16 cellular contexts compared by ENCODE assay signal in the genomic region with DNA sequence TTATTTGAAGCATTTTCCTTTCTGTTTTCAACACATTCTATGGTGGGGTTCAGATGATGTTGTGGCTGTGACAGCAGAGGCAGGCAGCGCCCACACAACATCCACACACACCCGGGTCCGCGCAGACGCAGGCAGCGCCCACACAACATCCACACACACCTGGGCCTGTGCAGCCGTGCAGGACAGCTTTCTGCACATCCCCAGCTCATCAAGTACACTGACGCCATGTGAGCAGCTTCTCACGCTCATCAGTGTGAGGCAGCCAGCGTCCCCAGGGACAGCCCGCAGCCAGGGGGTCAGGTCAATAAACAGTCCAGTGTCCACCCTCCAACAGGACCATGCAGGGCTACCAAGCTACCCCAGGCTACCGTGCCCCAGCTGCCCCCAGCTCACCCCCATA.
"Had no signal": no experiment of that assay in that cellular context is flagged by ENCODE, and none has a peak within 500 bp of the region (broad histone marks: within the 10 kb centered on the region; RNA-seq: fewer than 3 reads in every experiment).

No MANE protein-coding gene starts in this region.

- H3K4me3 ChIP-seq: coronary artery, heart left ventricle, lower lobe of right lung, psoas muscle, sigmoid colon, skin epidermis had no signal

- H3K36me3 ChIP-seq: heart left ventricle, lower lobe of right lung, sigmoid colon had no signal

- DNase-seq: effector CD8-positive, alpha-beta T cell; heart left ventricle; hippocampal formation; lower lobe of right lung; mesenchymal stem cell; naive B cell; psoas muscle; retina; sigmoid colon; stimulated activated CD4-positive, alpha-beta T cell treated with anti-CD3 and anti-CD28 coated beads, Interleukin-12 subunit alpha, Interleukin-12 subunit beta, amount 100 ng/mL, for 4 hours; stimulated activated naive CD4-positive, alpha-beta T cell; trophoblast cell had no signal

- H3K4me3 Mint-ChIP-seq: naive B cell, nephron had no signal

- H3K27ac Mint-ChIP-seq: naive B cell, nephron had no signal

- H3K27ac ChIP-seq: coronary artery, heart left ventricle, lower lobe of right lung, parathyroid adenoma, psoas muscle, sigmoid colon, skin epidermis had no signal

- H3K9me3 ChIP-seq: lower lobe of right lung, psoas muscle, sigmoid colon had no signal

- ATAC-seq: heart left ventricle, lower lobe of right lung, psoas muscle had no signal

- H3K4me1 ChIP-seq: heart left ventricle, lower lobe of right lung, parathyroid adenoma, psoas muscle, sigmoid colon had no signal

- H3K27me3 ChIP-seq: sigmoid colon had no signal

- H3K4me1 Mint-ChIP-seq: naive B cell, nephron had no signal
